Comparison of ENCODE assay signal across 25 cellular contexts in genomic region chr1:25916460-25916859, GRCh38.
"Had no signal": no experiment of that assay in that cellular context is flagged by ENCODE, and none has a peak within 500 bp of the region (broad histone marks: within the 10 kb centered on the region; RNA-seq: fewer than 3 reads in every experiment).

No MANE protein-coding gene starts in this region.

- H3K9me3 ChIP-seq: colonic mucosa, esophagus squamous epithelium, gastrocnemius medialis, heart right ventricle, left lung, lower lobe of right lung, mucosa of descending colon had no signal

- H3K9me3 Mint-ChIP-seq: dendritic cell treated with granulocyte-macrophage colony-stimulating factor and Interleukin-4, amounts not matched to agents 40 ng/mL and 50 ng/mL, for 4 days; effector memory CD8-positive, alpha-beta T cell; endodermal cell; mesothelial cell of epicardium; naive B cell had no signal

- H3K4me3 Mint-ChIP-seq: dendritic cell treated with granulocyte-macrophage colony-stimulating factor and Interleukin-4, amounts not matched to agents 40 ng/mL and 50 ng/mL, for 4 days; effector memory CD8-positive, alpha-beta T cell; endodermal cell; mesothelial cell of epicardium; naive B cell had no signal

- H3K4me1 ChIP-seq: colonic mucosa, esophagus squamous epithelium, gastrocnemius medialis, left lung had no signal

- H3K27ac Mint-ChIP-seq: dendritic cell treated with granulocyte-macrophage colony-stimulating factor and Interleukin-4, amounts not matched to agents 40 ng/mL and 50 ng/mL, for 4 days; effector memory CD8-positive, alpha-beta T cell; endodermal cell; mesothelial cell of epicardium had no signal

- H3K27ac ChIP-seq: colonic mucosa, epithelial cell of prostate, esophagus squamous epithelium, gastrocnemius medialis, heart right ventricle, left lung, lower lobe of right lung had no signal

- H3K36me3 ChIP-seq: colonic mucosa, esophagus squamous epithelium, gastrocnemius medialis, heart right ventricle, left lung, lower lobe of right lung had no signal

- H3K36me3 Mint-ChIP-seq: mesothelial cell of epicardium, naive B cell had no signal

- DNase-seq: colonic mucosa; cortex of kidney; effector CD8-positive, alpha-beta T cell; effector memory CD8-positive, alpha-beta T cell; endodermal cell; erythroblast; esophagus squamous epithelium; foreskin fibroblast; foreskin melanocyte; gastrocnemius medialis; glutamatergic neuron; head of caudate nucleus; heart right ventricle; hippocampal formation; left cardiac atrium; left lung; left ventricle myocardium superior; lower lobe of right lung; mesenchymal stem cell; mucosa of descending colon; naive B cell had no signal

- H3K27me3 Mint-ChIP-seq: effector memory CD8-positive, alpha-beta T cell had no signal

- ATAC-seq: effector memory CD8-positive, alpha-beta T cell; esophagus mucosa; gastrocnemius medialis; heart right ventricle; left cardiac atrium; left lung; left ventricle myocardium superior; lower lobe of right lung; mucosa of descending colon had no signal

- H3K27me3 ChIP-seq: colonic mucosa, esophagus squamous epithelium, gastrocnemius medialis, heart right ventricle, left lung had no signal

- H3K4me3 ChIP-seq: colonic mucosa, esophagus squamous epithelium, gastrocnemius medialis, heart right ventricle, left lung, lower lobe of right lung, mucosa of descending colon had no signal
